Comparison of ENCODE assay signal across 8 cellular contexts in the genomic region with DNA sequence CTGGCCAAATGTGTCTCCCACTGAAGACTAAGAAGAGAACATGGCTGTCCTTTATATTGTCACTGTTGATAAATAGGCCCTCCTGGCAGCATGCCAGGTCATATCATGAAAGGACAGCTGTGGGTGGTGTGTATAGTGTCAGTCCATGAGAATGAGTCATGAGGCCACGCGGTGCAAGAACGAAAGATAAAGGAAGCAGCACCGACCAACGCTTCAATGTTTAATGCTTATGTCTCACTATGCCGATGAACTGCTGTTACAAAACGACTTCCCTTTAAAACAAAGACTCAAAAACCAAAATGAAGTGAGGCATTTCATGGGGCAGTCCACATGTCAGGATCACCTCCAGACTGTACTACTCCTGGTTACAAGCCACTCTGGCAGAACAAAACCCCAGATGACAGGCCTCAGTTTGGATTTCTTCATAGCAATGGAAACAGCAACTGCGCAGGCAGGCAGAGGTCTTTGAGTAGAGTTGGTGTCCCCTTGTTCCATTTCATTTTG.
DNase-seq lines count a peak whose midpoint lies in the region; ATAC-seq and TF ChIP-seq lines count a peak whose summit lies in the region.

No MANE protein-coding gene starts in this region.

- no peak for ATAC-seq in HG03457 (IDR thresholded peaks at IDR 0.05; ENCODE audit: unreplicated experiment)
- no peak for ATAC-seq in GM19397 (IDR thresholded peaks at IDR 0.05; ENCODE audit: unreplicated experiment)

- DNase-seq in CMK (ENCODE audit: low read depth) (peak; percentile 75), NCI-H510A (lab: John Stamatoyannopoulos, UW) (peak; percentile 65), foreskin fibroblast (peak; percentile 49 to 60), hippocampal formation (lab: John Stamatoyannopoulos, UW) (no peak)
- DNase-seq in activated CD8-positive, alpha-beta memory T cell treated with anti-CD3 and anti-CD28 coated beads for 24 hours = peak; percentile 73
- DNase-seq in stimulated activated CD4-positive, alpha-beta T cell treated with anti-CD3 and anti-CD28 coated beads, Interleukin-2, amount 100 ng/mL, for 24 hours = peak; percentile 64 to 67

- no peak overlapping the region for H3K4me3 ChIP-seq in foreskin fibroblast (ENCODE audit: low read depth in 1 of 2, low read length in 2 of 2)

- no peak for TF ChIP-seq CTCF in foreskin fibroblast (IDR thresholded peaks at IDR 0.05; ENCODE audit: low read depth, low read length)

Comparison
In these comparisons a context has a peak if more than half of its experiments do, and no peak if none do; other contexts are left out.
1. DNase-seq: peak in CMK (single experiment), NCI-H510A (single experiment), activated CD8-positive, alpha-beta memory T cell treated with anti-CD3 and anti-CD28 coated beads for 24 hours (single experiment), foreskin fibroblast (2 of 2) and stimulated activated CD4-positive, alpha-beta T cell treated with anti-CD3 and anti-CD28 coated beads, Interleukin-2, amount 100 ng/mL, for 24 hours (2 of 2); none in hippocampal formation (0 of 2).